8 cellular contexts compared by ENCODE assay signal in genomic region chr4:108036252-108036651, GRCh38.
DNase-seq lines count a peak whose midpoint lies in the region; ATAC-seq and TF ChIP-seq lines count a peak whose summit lies in the region.

No MANE protein-coding gene starts in this region.

- POLR2A ChIA-PET in RWPE1 (lab: Yijun Ruan, JAX; ENCODE audit: low non-redundant PET): interaction anchor here (0.6 kb wide), 1 partner anchor 37 kb away, joined by 5 read pairs; no protein-coding TSS in a partner anchor

- TF ChIP-seq CTCF in RWPE1 (conservative IDR thresholded peaks at IDR 0.05; ENCODE audit: low read depth): no peak

- DNase-seq in activated CD4-positive, alpha-beta T cell treated with anti-CD3 and anti-CD28 coated beads, Interleukin-2, amount 50 U/mL, for 48 hours: peak; percentile 53 to 65
- peak; percentile 83 for DNase-seq in stimulated activated CD4-positive, alpha-beta T cell treated with anti-CD3 and anti-CD28 coated beads, Interleukin-1b, Interleukin-23, amount 100 ng/mL, for 48 hours
- no peak for DNase-seq in SHP77 treated with DMSO at 0.1 percent for 48 hours (lab: John Stamatoyannopoulos, UW)
- DNase-seq in RWPE1 (ENCODE audit: low spot score): no peak
- no peak for DNase-seq in DMS79 treated with DMSO at 0.1 percent for 48 hours (lab: John Stamatoyannopoulos, UW)

- no peak overlapping the region for H3K27ac ChIP-seq in RWPE1

- CTCF ChIA-PET in RWPE1 (lab: Yijun Ruan, JAX): no interaction called here

- peak; percentile 97 for ATAC-seq in GM19043 (IDR thresholded peaks at IDR 0.05; ENCODE audit: low read depth, unreplicated experiment)
- ATAC-seq in HG03103 (IDR thresholded peaks at IDR 0.05; ENCODE audit: low read depth, unreplicated experiment): peak; percentile 92
- ATAC-seq in GM19328 (IDR thresholded peaks at IDR 0.05; ENCODE audit: unreplicated experiment): no peak

Comparison
In these comparisons a context has a peak if more than half of its experiments do, and no peak if none do; other contexts are left out.
1. DNase-seq: peak in activated CD4-positive, alpha-beta T cell treated with anti-CD3 and anti-CD28 coated beads, Interleukin-2, amount 50 U/mL, for 48 hours (2 of 2) and stimulated activated CD4-positive, alpha-beta T cell treated with anti-CD3 and anti-CD28 coated beads, Interleukin-1b, Interleukin-23, amount 100 ng/mL, for 48 hours (single experiment); none in SHP77 treated with DMSO at 0.1 percent for 48 hours (single experiment), RWPE1 (single experiment) and DMS79 treated with DMSO at 0.1 percent for 48 hours (single experiment).